Comparison of ENCODE assay signal across 24 cellular contexts in the genomic region with DNA sequence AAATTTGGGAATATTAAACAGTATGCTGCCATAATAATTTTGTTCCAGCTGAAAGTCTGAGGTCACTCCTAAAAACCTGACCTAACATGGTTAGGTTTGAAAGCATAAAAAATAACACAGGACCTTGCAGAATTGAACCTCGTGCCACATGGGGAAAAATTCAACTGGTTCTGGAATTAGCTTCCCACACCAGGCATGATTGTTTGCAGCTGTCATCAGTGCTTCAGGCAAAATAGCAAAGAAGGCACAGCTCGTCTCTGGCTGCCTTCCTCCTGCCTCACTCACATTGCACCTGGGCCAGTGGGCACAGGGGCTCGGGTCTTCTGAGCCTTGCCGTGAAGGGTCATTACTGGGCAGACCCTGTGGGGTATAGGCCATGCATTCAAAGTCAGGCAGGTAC.
"Had no signal": no experiment of that assay in that cellular context is flagged by ENCODE, and none has a peak within 500 bp of the region (broad histone marks: within the 10 kb centered on the region; RNA-seq: fewer than 3 reads in every experiment).

No MANE protein-coding gene starts in this region.

- ATAC-seq: activated CD4-positive, alpha-beta T cell treated with anti-CD3 and anti-CD28 coated beads for 36 hours; activated CD8-positive, alpha-beta memory T cell treated with anti-CD3 and anti-CD28 coated beads, Interleukin-2, amount 10 ng/mL, durations not matched to agents 7 days and 5 days; activated CD8-positive, alpha-beta T cell treated with anti-CD3 and anti-CD28 coated beads, Interleukin-2, amount 10 ng/mL, durations not matched to agents 7 days and 5 days; activated naive CD4-positive, alpha-beta T cell treated with anti-CD3 and anti-CD28 coated beads, Interleukin-2, amount 50 U/mL, for 72 hours; activated T-cell treated with anti-CD3 and anti-CD28 coated beads, Interleukin-2, amount 50 U/mL, for 72 hours; body of pancreas; gastrocnemius medialis; left colon; naive thymus-derived CD4-positive, alpha-beta T cell had no signal

- H3K4me1 ChIP-seq: body of pancreas, gastrocnemius medialis, parathyroid adenoma, right atrium auricular region, upper lobe of left lung had no signal

- H3K9me3 ChIP-seq: body of pancreas, gastrocnemius medialis, right atrium auricular region, thoracic aorta, upper lobe of left lung had no signal

- H3K27me3 ChIP-seq: body of pancreas, gastrocnemius medialis, hepatocyte, right atrium auricular region, upper lobe of left lung had no signal

- DNase-seq: activated CD4-positive, alpha-beta T cell treated with anti-CD3 and anti-CD28 coated beads for 36 hours; activated CD4-positive, CD25-positive, alpha-beta regulatory T cell; activated CD8-positive, alpha-beta memory T cell treated with anti-CD3 and anti-CD28 coated beads, Interleukin-2, amount 10 ng/mL, durations not matched to agents 7 days and 5 days; activated CD8-positive, alpha-beta T cell treated with anti-CD3 and anti-CD28 coated beads, Interleukin-2, amount 10 ng/mL, durations not matched to agents 7 days and 5 days; activated naive CD4-positive, alpha-beta T cell; activated T-cell treated with anti-CD3 and anti-CD28 coated beads, Interleukin-2, amount 50 U/mL, for 72 hours; anterior cingulate cortex; body of pancreas; dorsolateral prefrontal cortex; effector memory CD4-positive, alpha-beta T cell; gastrocnemius medialis; kidney; left colon; naive thymus-derived CD4-positive, alpha-beta T cell; nucleus accumbens; stimulated activated CD4-positive, alpha-beta T cell treated with anti-CD3 and anti-CD28 coated beads, Interleukin-2, amount 100 ng/mL, for 48 hours; stimulated activated naive CD4-positive, alpha-beta T cell treated with Interleukin-2 at 50 U/mL for 16 hours; T-helper 1 cell; upper lobe of left lung had no signal

- H3K4me3 ChIP-seq: body of pancreas, dorsolateral prefrontal cortex, gastrocnemius medialis, hepatocyte, right atrium auricular region, thoracic aorta, upper lobe of left lung had no signal

- H3K27ac ChIP-seq: body of pancreas, dorsolateral prefrontal cortex, gastrocnemius medialis, hepatocyte, parathyroid adenoma, right atrium auricular region, thoracic aorta, upper lobe of left lung had no signal

- H3K36me3 ChIP-seq: gastrocnemius medialis, right atrium auricular region, thoracic aorta, upper lobe of left lung had no signal
